Comparison of ENCODE assay signal across 9 cellular contexts in the genomic region with DNA sequence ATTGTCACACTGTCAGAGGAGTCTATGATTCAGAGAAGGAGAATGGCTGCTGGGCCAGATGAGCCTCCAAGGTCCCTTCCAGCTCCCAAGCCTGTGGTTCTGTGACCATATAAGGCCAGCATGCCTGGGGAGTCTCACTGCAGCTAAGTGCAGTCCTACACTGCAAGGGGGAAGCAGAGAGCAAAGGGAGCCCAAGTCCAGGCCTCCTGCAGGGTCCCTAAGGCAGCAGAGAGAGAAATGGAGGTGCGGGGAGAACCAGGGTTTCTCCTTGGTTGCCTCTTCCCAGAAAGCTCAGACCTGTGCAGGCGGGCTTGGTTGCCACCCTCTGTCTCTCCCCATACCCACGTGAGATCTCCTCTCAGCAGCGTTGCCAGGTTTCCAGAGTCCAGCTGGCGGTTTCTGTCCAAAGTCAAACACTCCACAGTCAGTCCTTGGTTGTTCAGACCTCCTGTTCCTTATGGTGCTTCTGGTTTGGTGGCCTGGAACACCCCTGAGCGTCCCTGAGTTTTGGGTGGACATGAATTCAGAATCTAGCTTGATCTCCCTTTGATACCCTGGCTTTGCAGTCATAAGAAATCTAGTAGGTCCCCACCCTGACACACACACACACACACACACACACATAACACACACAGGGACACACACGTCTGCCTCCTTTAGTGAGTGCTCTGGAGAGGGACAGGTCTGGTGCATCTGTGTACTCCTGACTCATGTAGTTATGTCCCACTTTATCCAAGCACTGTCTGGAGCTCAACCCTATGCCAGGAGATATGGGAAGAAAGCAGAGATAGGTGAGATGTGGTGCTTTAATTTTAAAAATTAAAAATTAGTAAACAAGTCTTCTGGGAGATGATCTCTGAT.
A peak's percentile ranks its signal among the peaks of the same experiment; 100 is the strongest.
DNase-seq lines count a peak whose midpoint lies in the region; ATAC-seq, FAIRE-seq and TF ChIP-seq lines count a peak whose summit lies in the region.
"Had no signal": no experiment of that assay in that cellular context is flagged by ENCODE, and none has a peak within 500 bp of the region (broad histone marks: within the 10 kb centered on the region; RNA-seq: fewer than 3 reads in every experiment).

No MANE protein-coding gene starts in this region.

- peak; percentile 93 for DNase-seq in EL
- DNase-seq in hepatic stellate cell (ENCODE audit: low spot score) = peak; percentile 88
- DNase-seq in putamen (ENCODE audit: low spot score) = peak; percentile 71
- no peak for DNase-seq in NCI-H345 (lab: John Stamatoyannopoulos, UW)
- no peak for DNase-seq in GM12892 (ENCODE audit: insufficient read length)
- DNase-seq in activated gamma-delta T cell treated with Interleukin-2 at 50 U/mL for 16 hours = no peak

- no peak for ATAC-seq in HG03135 (IDR thresholded peaks at IDR 0.05; ENCODE audit: unreplicated experiment)

- TF ChIP-seq POLR2A in GM12892 (IDR thresholded peaks at IDR 0.05; ENCODE audit: low read depth, low read length) = no peak

- TF ChIP-seq CTCF in WI38 (IDR thresholded peaks at IDR 0.05; ENCODE audit: low read depth, low read length) = peak; percentile 35; the same call in 1 of the 2 replicates

- H3K4me3 ChIP-seq in WI38 (ENCODE audit: low read depth, low read length) = no peak overlapping the region

- FAIRE-seq in GM12892 (lab: Jason Lieb, UNC) = no peak
- FAIRE-seq: endometrium had no signal

Comparison
In these comparisons a context has a peak if more than half of its experiments do, and no peak if none do; other contexts are left out.
1. DNase-seq: peak in EL (single experiment), hepatic stellate cell (single experiment) and putamen (single experiment); none in NCI-H345 (single experiment), GM12892 (single experiment) and activated gamma-delta T cell treated with Interleukin-2 at 50 U/mL for 16 hours (single experiment).